ENCODE assay signal across 24 cellular contexts in the genomic region with DNA sequence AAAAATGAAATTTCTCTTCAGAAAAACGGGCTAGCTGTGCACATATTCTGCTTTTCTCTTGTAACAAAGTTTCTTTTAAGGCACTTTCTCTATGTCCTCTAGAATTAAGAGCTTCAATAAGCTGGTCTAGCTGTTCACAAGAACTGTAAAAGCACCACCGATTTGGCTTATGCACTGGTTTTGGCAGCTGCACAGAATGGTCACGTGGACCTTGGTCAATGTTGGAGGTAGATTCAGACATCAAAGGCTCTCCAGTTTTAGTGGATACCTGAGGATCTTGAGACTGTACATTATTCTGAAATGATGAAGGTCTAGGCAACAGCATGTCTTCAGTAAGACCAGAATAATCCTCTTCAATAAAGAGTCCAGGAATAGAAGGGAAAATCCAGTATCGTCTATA.
DNase-seq lines count a peak whose midpoint lies in the region; FAIRE-seq and TF ChIP-seq lines count a peak whose summit lies in the region.
"Had no signal": no experiment of that assay in that cellular context is flagged by ENCODE, and none has a peak within 500 bp of the region (broad histone marks: within the 10 kb centered on the region; RNA-seq: fewer than 3 reads in every experiment).

No MANE protein-coding gene starts in this region.

- FAIRE-seq in bronchial epithelial cell (lab: Jason Lieb, UNC), result peak; percentile 50
- no peak for FAIRE-seq in RCC 7860 (lab: Jason Lieb, UNC)
- FAIRE-seq: GM12891, H54 had no signal

- H3K4me3 ChIP-seq in breast epithelium, result no peak overlapping the region
- H3K4me3 ChIP-seq in OCI-LY7 (ENCODE audit: low read depth, low read length, poor library complexity, severe bottlenecking), result no peak overlapping the region
- H3K4me3 ChIP-seq in bronchial epithelial cell (ENCODE audit: low read depth, low read length), result no peak overlapping the region
- H3K4me3 ChIP-seq in neutrophil (ENCODE audit: low read depth in 1 of 2, low read length in 1 of 2), result no peak overlapping the region
- H3K4me3 ChIP-seq: Peyer's patch had no signal

- no peaks in the 10 kb centered on the region for H3K9me2 ChIP-seq in OCI-LY7 (ENCODE audit: insufficient read depth, low read length)
- H3K9me2 ChIP-seq: SK-N-SH had no signal

- H3K36me3 ChIP-seq in breast epithelium (peaks cover 12% of the 10 kb centered on the region), OCI-LY7 (ENCODE audit: insufficient read depth, low read length) (peaks cover 95% of the 10 kb centered on the region), bronchial epithelial cell (ENCODE audit: control insufficient read depth, insufficient read depth, low read length) (peaks cover 12% of the 10 kb centered on the region), neutrophil (peaks cover 92% of the 10 kb centered on the region)

- TF ChIP-seq POLR2A in breast epithelium (IDR thresholded peaks at IDR 0.05), result no peak

- CTCF ChIA-PET in MCF 10A (lab: Yijun Ruan, JAX), result interaction anchor here (1.6 kb wide), 1 partner anchor 103 kb away, joined by 4 read pairs; no protein-coding TSS in a partner anchor
- CTCF ChIA-PET in OCI-LY7 (lab: Charles Lee; ENCODE audit: unreplicated experiment), result no interaction called here

- intact Hi-C loops in MCF 10A (cut with micrococcal nuclease) (no loop called here), breast epithelium (cut with DNase I; ENCODE audit: low total_unique reads) (no loop called here), OCI-LY7 (cut with micrococcal nuclease; ENCODE audit: unreplicated experiment) (no loop called here)

- H4K20me1 ChIP-seq in OCI-LY7 (ENCODE audit: insufficient read depth, low read length), result no peaks in the 10 kb centered on the region

- H3K9me3 ChIP-seq in breast epithelium (no peaks in the 10 kb centered on the region), OCI-LY7 (ENCODE audit: low read length) (no peaks in the 10 kb centered on the region), neutrophil (no peaks in the 10 kb centered on the region)
- H3K9me3 ChIP-seq: Peyer's patch, SK-N-SH had no signal

- H3K4me2 ChIP-seq in OCI-LY7 (ENCODE audit: low read length), result no peak overlapping the region
- H3K4me2 ChIP-seq: SK-N-SH had no signal

- no peaks in the 10 kb centered on the region for H3K4me1 ChIP-seq in breast epithelium
- no peaks in the 10 kb centered on the region for H3K4me1 ChIP-seq in OCI-LY7 (ENCODE audit: insufficient read depth, low read length, poor library complexity, severe bottlenecking)
- H3K4me1 ChIP-seq in neutrophil (ENCODE audit: control insufficient read depth in 1 of 2, insufficient read depth in 1 of 2, low read depth in 1 of 2, low read length in 1 of 2), result no peaks in the 10 kb centered on the region
- H3K4me1 ChIP-seq: Peyer's patch had no signal

- H3K27me3 ChIP-seq in breast epithelium (no peaks in the 10 kb centered on the region), bronchial epithelial cell (ENCODE audit: control insufficient read depth, insufficient read depth, low read length) (no peaks in the 10 kb centered on the region), neutrophil (no peaks in the 10 kb centered on the region)
- H3K27me3 ChIP-seq: Peyer's patch had no signal

- H3K27ac Mint-ChIP-seq in MCF 10A (ENCODE audit: low read depth, unreplicated experiment), result no peak overlapping the region

- no peaks in the 10 kb centered on the region for H3K79me2 ChIP-seq in OCI-LY7 (ENCODE audit: insufficient read depth, low read depth, low read length)

- in situ Hi-C loops in GM13977 (cut with MboI; ENCODE audit: low pct_unique_long_range_greater_than_20kb, low sequenced_read_pairs, unreplicated experiment), result no loop called here

- H2AFZ ChIP-seq in OCI-LY7 (ENCODE audit: low read length), result no peak overlapping the region

- H3K4me3 Mint-ChIP-seq in MCF 10A (ENCODE audit: unreplicated experiment), result no peak overlapping the region
- H3K4me3 Mint-ChIP-seq: CD4-positive, alpha-beta memory T cell had no signal

- H3K27me3 Mint-ChIP-seq in MCF 10A (ENCODE audit: insufficient read depth, unreplicated experiment), result no peaks in the 10 kb centered on the region
- H3K27me3 Mint-ChIP-seq: CD4-positive, alpha-beta memory T cell had no signal

- peaks cover 89% of the 10 kb centered on the region for H3K36me3 Mint-ChIP-seq in MCF 10A (ENCODE audit: insufficient read depth, unreplicated experiment)

- BruUV-seq in MCF 10A (replicated peaks; lab: Mats Ljungman, UMichigan), result TSS peak; percentile 78
- BruUV-seq in OCI-LY7 (replicated peaks; lab: Mats Ljungman, UMichigan), result TSS peak; percentile 72

- TF ChIP-seq CTCF in MCF 10A (IDR thresholded peaks at IDR 0.05; ENCODE audit: unreplicated experiment) (no peak), breast epithelium (IDR thresholded peaks at IDR 0.05) (no peak), OCI-LY7 (conservative IDR thresholded peaks at IDR 0.05; ENCODE audit: low read length) (no peak), bronchial epithelial cell (IDR thresholded peaks at IDR 0.05; ENCODE audit: insufficient read depth, low read length, severe bottlenecking) (no peak), neutrophil (IDR thresholded peaks at IDR 0.05) (no peak), GM13977 (IDR thresholded peaks at IDR 0.05; ENCODE audit: extremely low read depth, insufficient read depth, missing control alignments) (no peak)

- no peaks in the 10 kb centered on the region for H3K9me3 Mint-ChIP-seq in MCF 10A (ENCODE audit: unreplicated experiment)
- H3K9me3 Mint-ChIP-seq: CD4-positive, alpha-beta memory T cell had no signal

- DNase-seq in MCF 10A (ENCODE audit: unreplicated experiment), result no peak
- DNase-seq in breast epithelium (ENCODE audit: low spot score in 2 of 2), result no peak
- DNase-seq in OCI-LY7 (ENCODE audit: low spot score), result no peak
- DNase-seq in bronchial epithelial cell (ENCODE audit: low read depth), result no peak
- no peak for DNase-seq in RCC 7860 (ENCODE audit: low spot score)
- DNase-seq in T1000 (lab: John Stamatoyannopoulos, UW), result no peak
- no peak for DNase-seq in GM13977 (ENCODE audit: low spot score)
- DNase-seq: C1 segment of cervical spinal cord; CD4-positive, alpha-beta memory T cell; COR-L47; DMS 273 treated with DMSO at 0.1 percent for 48 hours; DMS79; EL; GDM1; KBM-7; MM.1S; NCI-H2029; NCI-H526 treated with DMSO at 0.1 percent for 48 hours; Peyer's patch; SK-N-SH; SW 1271 had no signal

- no peak overlapping the region for H3K27ac ChIP-seq in breast epithelium
- H3K27ac ChIP-seq in OCI-LY7 (ENCODE audit: low read depth, low read length, poor library complexity, severe bottlenecking), result no peak overlapping the region
- H3K27ac ChIP-seq in neutrophil, result peak overlapping the region; percentile 31
- H3K27ac ChIP-seq: Peyer's patch had no signal

- no peaks in the 10 kb centered on the region for H3K4me1 Mint-ChIP-seq in MCF 10A (ENCODE audit: insufficient read depth, unreplicated experiment)

- POLR2A ChIA-PET in MCF 10A (lab: Yijun Ruan, JAX) (interaction anchor here (1.8 kb wide), 1 partner anchor 206 kb away, joined by 5 read pairs; the partner anchor contains the start of gene SRP54), OCI-LY7 (lab: Charles Lee) (interaction anchor here (0.6 to 0.8 kb wide), 2 partner anchors 10 to 222 kb away, joined by 4 to 5 read pairs; no protein-coding TSS in a partner anchor)
